In the genomic region with DNA sequence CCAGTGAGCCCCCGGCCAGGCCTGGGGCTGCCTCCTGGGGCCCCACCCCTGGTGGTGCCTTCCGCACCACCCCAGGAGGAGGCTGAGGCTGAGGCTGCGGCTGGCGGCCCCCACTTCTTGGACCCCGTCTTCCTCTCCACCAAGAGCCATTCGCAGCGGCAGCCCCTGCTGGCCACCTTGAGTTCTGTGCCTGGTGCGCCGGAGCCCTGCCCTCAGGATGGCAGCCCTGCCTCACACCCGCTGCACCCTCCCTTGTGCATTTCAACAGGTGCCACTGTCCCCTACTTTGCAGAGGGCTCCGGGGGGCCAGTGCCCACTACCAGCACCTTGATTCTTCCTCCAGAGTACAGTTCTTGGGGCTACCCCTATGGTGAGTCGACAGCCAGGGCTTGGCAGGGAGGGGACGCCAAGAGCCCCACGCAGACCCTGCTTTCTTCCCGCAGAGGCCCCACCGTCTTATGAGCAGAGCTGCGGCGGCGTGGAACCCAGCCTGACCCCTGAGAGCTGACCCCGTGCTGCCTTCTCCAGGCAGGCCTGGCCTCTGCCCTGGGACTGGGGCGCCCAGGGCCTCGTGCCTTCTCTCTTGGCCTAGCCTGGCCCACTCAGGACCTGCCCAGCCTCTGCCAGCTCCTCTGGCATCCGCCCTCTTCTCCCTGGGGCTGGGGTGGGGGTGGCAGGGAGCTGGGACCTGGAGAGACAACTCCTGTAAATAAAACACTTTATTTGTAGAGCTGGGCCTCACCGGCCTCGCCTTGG, we compare ENCODE assay signal across 23 cellular contexts. TPM values are rescaled to one million over a fixed set of nuclear protein-coding genes. Genes with fewer than 3 reads are reported as not detected.
DNase-seq lines count a peak whose midpoint lies in the region; ATAC-seq and TF ChIP-seq lines count a peak whose summit lies in the region.
"Had no signal": no experiment of that assay in that cellular context is flagged by ENCODE, and none has a peak within 500 bp of the region (broad histone marks: within the 10 kb centered on the region; RNA-seq: fewer than 3 reads in every experiment).

No MANE protein-coding gene starts in this region.

- TF ChIP-seq CTCF in WERI-Rb-1 (IDR thresholded peaks at IDR 0.05; ENCODE audit: low read depth, low read length), result peak; percentile 21; the same call in 1 of the 2 replicates
- TF ChIP-seq CTCF in type B pancreatic cell (conservative IDR thresholded peaks at IDR 0.05), result peak; percentile 29

- peaks cover 44% of the 10 kb centered on the region for H3K36me3 ChIP-seq in WERI-Rb-1

- H3K9me3 Mint-ChIP-seq in type B pancreatic cell, result no peaks in the 10 kb centered on the region
- H3K9me3 Mint-ChIP-seq in activated CD4-positive, alpha-beta memory T cell treated with anti-CD3 and anti-CD28 coated beads, Interleukin-2, amount 10 ng/mL, durations not matched to agents 7 days and 5 days, result no peaks in the 10 kb centered on the region
- H3K9me3 Mint-ChIP-seq: CD4-positive, alpha-beta T cell; nephron; stimulated activated naive CD8-positive, alpha-beta T cell treated with anti-CD3 and anti-CD28 coated beads, Interleukin-15, amount 100 ng/mL, for 72 hours had no signal

- no peak overlapping the region for H3K27ac ChIP-seq in WERI-Rb-1

- peaks cover 4% of the 10 kb centered on the region for H3K36me3 Mint-ChIP-seq in type B pancreatic cell
- H3K36me3 Mint-ChIP-seq in activated CD4-positive, alpha-beta memory T cell treated with anti-CD3 and anti-CD28 coated beads, Interleukin-2, amount 10 ng/mL, durations not matched to agents 7 days and 5 days (ENCODE audit: low read depth), result peaks cover 18% of the 10 kb centered on the region

- POLR2A ChIA-PET in activated CD4-positive, alpha-beta memory T cell treated with anti-CD3 and anti-CD28 coated beads, Interleukin-2, amount 10 ng/mL, durations not matched to agents 7 days and 5 days (lab: Charles Lee), result no interaction called here

- H3K27ac Mint-ChIP-seq in type B pancreatic cell, result no peak overlapping the region
- H3K27ac Mint-ChIP-seq in activated CD4-positive, alpha-beta memory T cell treated with anti-CD3 and anti-CD28 coated beads, Interleukin-2, amount 10 ng/mL, durations not matched to agents 7 days and 5 days, result no peak overlapping the region
- H3K27ac Mint-ChIP-seq: CD4-positive, alpha-beta T cell; nephron; stimulated activated naive CD8-positive, alpha-beta T cell treated with anti-CD3 and anti-CD28 coated beads, Interleukin-15, amount 100 ng/mL, for 72 hours had no signal

- no peak overlapping the region for H3K4me3 Mint-ChIP-seq in type B pancreatic cell
- no peak overlapping the region for H3K4me3 Mint-ChIP-seq in activated CD4-positive, alpha-beta memory T cell treated with anti-CD3 and anti-CD28 coated beads, Interleukin-2, amount 10 ng/mL, durations not matched to agents 7 days and 5 days
- H3K4me3 Mint-ChIP-seq: CD4-positive, alpha-beta T cell; stimulated activated naive CD8-positive, alpha-beta T cell treated with anti-CD3 and anti-CD28 coated beads, Interleukin-15, amount 100 ng/mL, for 72 hours had no signal

- CTCF ChIA-PET in activated CD4-positive, alpha-beta memory T cell treated with anti-CD3 and anti-CD28 coated beads, Interleukin-2, amount 10 ng/mL, durations not matched to agents 7 days and 5 days (lab: Charles Lee), result no interaction called here

- H3K4me1 Mint-ChIP-seq in type B pancreatic cell (ENCODE audit: unreplicated experiment), result peaks cover 18% of the 10 kb centered on the region
- H3K4me1 Mint-ChIP-seq in activated CD4-positive, alpha-beta memory T cell treated with anti-CD3 and anti-CD28 coated beads, Interleukin-2, amount 10 ng/mL, durations not matched to agents 7 days and 5 days, result peaks cover 33% of the 10 kb centered on the region

- ATAC-seq in Right ventricle myocardium inferior (no peak), left cardiac atrium (no peak), left lobe of liver (peak; percentile 66), GM21447 (IDR thresholded peaks at IDR 0.05; ENCODE audit: unreplicated experiment) (no peak)
- ATAC-seq: right cardiac atrium; stimulated activated naive CD8-positive, alpha-beta T cell treated with anti-CD3 and anti-CD28 coated beads, Interleukin-15, amount 100 ng/mL, for 72 hours had no signal

- H3K4me3 ChIP-seq in WERI-Rb-1 (ENCODE audit: low read depth, low read length), result no peak overlapping the region
- H3K4me3 ChIP-seq: dorsolateral prefrontal cortex, esophagus squamous epithelium had no signal

- no peaks in the 10 kb centered on the region for H3K27me3 ChIP-seq in WERI-Rb-1 (ENCODE audit: insufficient read depth, low read depth, severe bottlenecking)
- H3K27me3 ChIP-seq: dorsolateral prefrontal cortex, esophagus squamous epithelium had no signal

- H3K9me3 ChIP-seq in WERI-Rb-1 (ENCODE audit: severe bottlenecking), result no peaks in the 10 kb centered on the region
- H3K9me3 ChIP-seq: esophagus squamous epithelium had no signal

- DNase-seq in Right ventricle myocardium inferior (ENCODE audit: missing footprints), result peak; percentile 56
- DNase-seq in left cardiac atrium, result no peak
- no peak for DNase-seq in WERI-Rb-1
- DNase-seq in left lobe of liver (ENCODE audit: low spot score), result peak; percentile 83
- DNase-seq in type B pancreatic cell (ENCODE audit: extremely low spot score, unreplicated experiment), result no peak
- no peak for DNase-seq in activated CD4-positive, alpha-beta memory T cell treated with anti-CD3 and anti-CD28 coated beads, Interleukin-2, amount 10 ng/mL, durations not matched to agents 7 days and 5 days
- DNase-seq in SHP77 treated with DMSO at 0.1 percent for 48 hours (lab: John Stamatoyannopoulos, UW), result no peak
- DNase-seq: ACHN; activated CD4-positive, alpha-beta T cell treated with anti-CD3 and anti-CD28 coated beads for 4 hours; activated naive CD4-positive, alpha-beta T cell treated with anti-CD3 and anti-CD28 coated beads, Interleukin-2, amount 50 U/mL, for 16 hours; activated T-cell treated with anti-CD3 and anti-CD28 coated beads, Interleukin-2, amount 50 U/mL, for 1 hour; CD4-positive, alpha-beta T cell; DMS79; dorsolateral prefrontal cortex; esophagus squamous epithelium; glutamatergic neuron; mesendoderm; NCI-H2081; NCI-H524; stimulated activated naive CD8-positive, alpha-beta T cell treated with anti-CD3 and anti-CD28 coated beads, Interleukin-15, amount 100 ng/mL, for 72 hours had no signal

- H3K27me3 Mint-ChIP-seq in type B pancreatic cell, result no peaks in the 10 kb centered on the region
- no peaks in the 10 kb centered on the region for H3K27me3 Mint-ChIP-seq in activated CD4-positive, alpha-beta memory T cell treated with anti-CD3 and anti-CD28 coated beads, Interleukin-2, amount 10 ng/mL, durations not matched to agents 7 days and 5 days
- H3K27me3 Mint-ChIP-seq: CD4-positive, alpha-beta T cell; stimulated activated naive CD8-positive, alpha-beta T cell treated with anti-CD3 and anti-CD28 coated beads, Interleukin-15, amount 100 ng/mL, for 72 hours had no signal

- intact Hi-C loops in Right ventricle myocardium inferior (cut with DNase I) (no loop called here), left cardiac atrium (cut with DNase I) (no loop called here)

RNA-seq across cellular contexts. Expression of gene EHMT1, which starts 4.0 kb away (rescaled TPM):
- total RNA-seq in Right ventricle myocardium inferior (30.5 TPM), left cardiac atrium (10 to 100 TPM; 31.9 to 38.1 TPM), left lobe of liver (64.2 TPM), type B pancreatic cell (ENCODE audit: low replicate concordance) (99.8 and 111 TPM in 2 replicates)
- total RNA-seq in activated CD4-positive, alpha-beta memory T cell treated with anti-CD3 and anti-CD28 coated beads, Interleukin-2, amount 10 ng/mL, durations not matched to agents 7 days and 5 days, result 10 to 100 TPM; 87.1 to 91.4 TPM

RNA-seq across cellular contexts. Expression of gene ARRDC1, which starts 9.3 kb away (rescaled TPM):
- total RNA-seq in Right ventricle myocardium inferior (17.5 TPM), left cardiac atrium (10 to 100 TPM; 17.3 to 20.0 TPM), left lobe of liver (29.0 TPM), type B pancreatic cell (ENCODE audit: low replicate concordance) (46.4 and 96.6 TPM in 2 replicates)
- 10 to 100 TPM; 49.8 to 55.9 TPM for total RNA-seq in activated CD4-positive, alpha-beta memory T cell treated with anti-CD3 and anti-CD28 coated beads, Interleukin-2, amount 10 ng/mL, durations not matched to agents 7 days and 5 days

RNA-seq across cellular contexts. Expression of gene ZMYND19, which starts 24.5 kb away (rescaled TPM):
- total RNA-seq in Right ventricle myocardium inferior (10.8 TPM), left cardiac atrium (10 to 100 TPM in 1 of 2 donors, 1 to 10 TPM in 1; 9.4 to 12.2 TPM), left lobe of liver (13.0 TPM), type B pancreatic cell (ENCODE audit: low replicate concordance) (41.7 and 45.3 TPM in 2 replicates)
- total RNA-seq in activated CD4-positive, alpha-beta memory T cell treated with anti-CD3 and anti-CD28 coated beads, Interleukin-2, amount 10 ng/mL, durations not matched to agents 7 days and 5 days, result 10 to 100 TPM; 24.0 to 25.4 TPM

RNA-seq across cellular contexts. Expression of gene DPH7, which starts 36.1 kb away (rescaled TPM):
- 17.2 TPM for total RNA-seq in Right ventricle myocardium inferior
- 10 to 100 TPM; 18.4 to 21.4 TPM for total RNA-seq in left cardiac atrium
- total RNA-seq in left lobe of liver, result 14.4 TPM
- total RNA-seq in type B pancreatic cell (ENCODE audit: low replicate concordance), result 33.8 and 45.8 TPM in 2 replicates
- total RNA-seq in activated CD4-positive, alpha-beta memory T cell treated with anti-CD3 and anti-CD28 coated beads, Interleukin-2, amount 10 ng/mL, durations not matched to agents 7 days and 5 days, result 10 to 100 TPM; 31.9 to 34.2 TPM

Comparison
In these comparisons a context has a peak if more than half of its experiments do, and no peak if none do; other contexts are left out.
1. DNase-seq: peak in Right ventricle myocardium inferior (single experiment) and left lobe of liver (single experiment); none in left cardiac atrium (single experiment), WERI-Rb-1 (single experiment), type B pancreatic cell (single experiment), activated CD4-positive, alpha-beta memory T cell treated with anti-CD3 and anti-CD28 coated beads, Interleukin-2, amount 10 ng/mL, durations not matched to agents 7 days and 5 days (single experiment) and SHP77 treated with DMSO at 0.1 percent for 48 hours (single experiment).